In genomic region chr16:27189335-27189972, GRCh38 we compare ENCODE assay signal across 1 cellular context.
TF ChIP-seq lines count a peak whose summit lies in the region.

No MANE protein-coding gene starts in this region.

TF ChIP-seq in HCT116, 20 proteins besides CTCF, POLR2A, EP300 and RAD21 (continued from another document):
- TF ChIP-seq CEBPB (IDR thresholded peaks at IDR 0.05; ENCODE audit: low read depth) (no peak), EZH2phosphoT487 (IDR thresholded peaks at IDR 0.05; ENCODE audit: borderline replicate concordance) (no peak), ELF1 (IDR thresholded peaks at IDR 0.05; ENCODE audit: borderline replicate concordance, low read depth) (no peak), EZH2 (IDR thresholded peaks at IDR 0.05) (no peak), REST (IDR thresholded peaks at IDR 0.05; ENCODE audit: low read depth) (no peak), TCF7L2 (IDR thresholded peaks at IDR 0.05; ENCODE audit: borderline replicate concordance, extremely low read depth, insufficient read depth, insufficient read length) (no peak), EGR1 (IDR thresholded peaks at IDR 0.05; ENCODE audit: low read depth) (no peak)
